ENCODE assay signal across 10 cellular contexts in genomic region chr7:22675917-22676343, GRCh38. TPM values are rescaled to one million over a fixed set of nuclear protein-coding genes. Genes with fewer than 3 reads are reported as not detected.
DNase-seq lines count a peak whose midpoint lies in the region; ATAC-seq and TF ChIP-seq lines count a peak whose summit lies in the region.
"Had no signal": no experiment of that assay in that cellular context is flagged by ENCODE, and none has a peak within 500 bp of the region (broad histone marks: within the 10 kb centered on the region; RNA-seq: fewer than 3 reads in every experiment).

No MANE protein-coding gene starts in this region.

- peak overlapping the region; percentile 32 for H3K4me3 Mint-ChIP-seq in CD4-positive, alpha-beta T cell
- H3K4me3 Mint-ChIP-seq in IgD-negative memory B cell: peak overlapping the region in 3 of 4 donors; percentile 41 to 67 (median 59)
- H3K4me3 Mint-ChIP-seq in activated T-helper 1 cell treated with anti-CD3 and anti-CD28 coated beads, Interleukin-12 subunit alpha, Interleukin-12 subunit beta, Interleukin-2, Interleukin-4 antibody, amounts not matched to agents 30 ng/mL and 10 ng/mL and 1 ng/mL, durations not matched to agents 14 hours and 24 hours and 36 hours: peak overlapping the region; percentile 24

- H3K9me3 Mint-ChIP-seq in CD4-positive, alpha-beta T cell: no peaks in the 10 kb centered on the region
- H3K9me3 Mint-ChIP-seq in IgD-negative memory B cell: peaks cover 0 to 3% (median 0%) of the 10 kb centered on the region in 3 donors
- H3K9me3 Mint-ChIP-seq in activated T-helper 1 cell treated with anti-CD3 and anti-CD28 coated beads, Interleukin-12 subunit alpha, Interleukin-12 subunit beta, Interleukin-2, Interleukin-4 antibody, amounts not matched to agents 30 ng/mL and 10 ng/mL and 1 ng/mL, durations not matched to agents 14 hours and 24 hours and 36 hours: peaks cover 4% of the 10 kb centered on the region

- H3K27me3 Mint-ChIP-seq in CD4-positive, alpha-beta T cell: no peaks in the 10 kb centered on the region
- no peaks in the 10 kb centered on the region for H3K27me3 Mint-ChIP-seq in IgD-negative memory B cell
- no peaks in the 10 kb centered on the region for H3K27me3 Mint-ChIP-seq in activated T-helper 1 cell treated with anti-CD3 and anti-CD28 coated beads, Interleukin-12 subunit alpha, Interleukin-12 subunit beta, Interleukin-2, Interleukin-4 antibody, amounts not matched to agents 30 ng/mL and 10 ng/mL and 1 ng/mL, durations not matched to agents 14 hours and 24 hours and 36 hours (ENCODE audit: insufficient read depth)

- no peaks in the 10 kb centered on the region for H3K27me3 ChIP-seq in CD4-positive, alpha-beta T cell (ENCODE audit: control insufficient read depth, insufficient read depth, low read length)
- H3K27me3 ChIP-seq: testis had no signal

- no peaks in the 10 kb centered on the region for H3K36me3 Mint-ChIP-seq in CD4-positive, alpha-beta T cell (ENCODE audit: low read depth)
- H3K36me3 Mint-ChIP-seq in IgD-negative memory B cell: peaks cover 5% of the 10 kb centered on the region
- H3K36me3 Mint-ChIP-seq in activated T-helper 1 cell treated with anti-CD3 and anti-CD28 coated beads, Interleukin-12 subunit alpha, Interleukin-12 subunit beta, Interleukin-2, Interleukin-4 antibody, amounts not matched to agents 30 ng/mL and 10 ng/mL and 1 ng/mL, durations not matched to agents 14 hours and 24 hours and 36 hours (ENCODE audit: low read depth): peaks cover 8% of the 10 kb centered on the region

- POLR2A ChIA-PET in CD4-positive, alpha-beta T cell (lab: Charles Lee): interaction anchor here (0.6 to 1.2 kb wide), 3 partner anchors 11 to 110 kb away, joined by 3 to 6 read pairs (median 3); no protein-coding TSS in a partner anchor

- peak in 8 of 10 experiments; percentile 2 to 39 (median 5) for DNase-seq in CD4-positive, alpha-beta T cell
- DNase-seq in activated T-helper 1 cell treated with anti-CD3 and anti-CD28 coated beads, Interleukin-12 subunit alpha, Interleukin-12 subunit beta, Interleukin-2, Interleukin-4 antibody, amounts not matched to agents 30 ng/mL and 10 ng/mL and 1 ng/mL, durations not matched to agents 14 hours and 24 hours and 36 hours (ENCODE audit: low spot score): peak; percentile 54
- peak; percentile 56 for DNase-seq in kidney tubule cell (ENCODE audit: low spot score)
- DNase-seq in posterior vena cava (ENCODE audit: low spot score): no peak
- DNase-seq in NCI-H2227 (lab: John Stamatoyannopoulos, UW; ENCODE audit: unreplicated experiment): no peak
- DNase-seq: NCI-H1930, testis had no signal

- H3K4me1 Mint-ChIP-seq in CD4-positive, alpha-beta T cell (ENCODE audit: low read depth): peaks cover 78% of the 10 kb centered on the region
- peaks cover 58 to 66% (median 65%) of the 10 kb centered on the region in 3 donors for H3K4me1 Mint-ChIP-seq in IgD-negative memory B cell
- H3K4me1 Mint-ChIP-seq in activated T-helper 1 cell treated with anti-CD3 and anti-CD28 coated beads, Interleukin-12 subunit alpha, Interleukin-12 subunit beta, Interleukin-2, Interleukin-4 antibody, amounts not matched to agents 30 ng/mL and 10 ng/mL and 1 ng/mL, durations not matched to agents 14 hours and 24 hours and 36 hours (ENCODE audit: low read depth): peaks cover 87% of the 10 kb centered on the region

- ATAC-seq in CD4-positive, alpha-beta T cell (ENCODE audit: poor library complexity): peak; percentile 91
- ATAC-seq in HG03460 (IDR thresholded peaks at IDR 0.05; ENCODE audit: unreplicated experiment) (no peak), HG02678 (IDR thresholded peaks at IDR 0.05; ENCODE audit: unreplicated experiment) (no peak)

- intact Hi-C loops in CD4-positive, alpha-beta T cell (cut with DNase I, micrococcal nuclease): no loop called here
- intact Hi-C loops in activated T-helper 1 cell treated with anti-CD3 and anti-CD28 coated beads, Interleukin-12 subunit alpha, Interleukin-12 subunit beta, Interleukin-2, Interleukin-4 antibody, amounts not matched to agents 30 ng/mL and 10 ng/mL and 1 ng/mL, durations not matched to agents 14 hours and 24 hours and 36 hours (cut with micrococcal nuclease): loop anchor here (1.0 to 10.0 kb wide), 6 partner anchors 8 to 1321 kb away; partner anchors contain the start of genes CDCA7L, IL6 and SP4
- intact Hi-C loops in posterior vena cava (cut with DNase I): no loop called here

- no peak for TF ChIP-seq CTCF in CD4-positive, alpha-beta T cell (IDR thresholded peaks at IDR 0.05)

- CTCF ChIA-PET in CD4-positive, alpha-beta T cell (lab: Charles Lee): no interaction called here

- H3K27ac Mint-ChIP-seq in CD4-positive, alpha-beta T cell: peak overlapping the region; percentile 31
- peak overlapping the region in 2 of 3 donors; percentile 40 to 83 for H3K27ac Mint-ChIP-seq in IgD-negative memory B cell
- peak overlapping the region; percentile 87 for H3K27ac Mint-ChIP-seq in activated T-helper 1 cell treated with anti-CD3 and anti-CD28 coated beads, Interleukin-12 subunit alpha, Interleukin-12 subunit beta, Interleukin-2, Interleukin-4 antibody, amounts not matched to agents 30 ng/mL and 10 ng/mL and 1 ng/mL, durations not matched to agents 14 hours and 24 hours and 36 hours

- H3K27ac ChIP-seq in CD4-positive, alpha-beta T cell (ENCODE audit: low read depth, low read length): no peak overlapping the region
- H3K27ac ChIP-seq: testis had no signal

- H3K9me3 ChIP-seq in CD4-positive, alpha-beta T cell (ENCODE audit: control insufficient read depth, low read length): no peaks in the 10 kb centered on the region
- H3K9me3 ChIP-seq: testis had no signal

RNA-seq across cellular contexts. Expression of gene IL6, which starts 51.1 kb away (rescaled TPM):
- total RNA-seq in CD4-positive, alpha-beta T cell: not detected
- polyA plus RNA-seq in IgD-negative memory B cell: 3.8 TPM
- 0.32 and 0.54 TPM in 2 replicates for total RNA-seq in activated T-helper 1 cell treated with anti-CD3 and anti-CD28 coated beads, Interleukin-12 subunit alpha, Interleukin-12 subunit beta, Interleukin-2, Interleukin-4 antibody, amounts not matched to agents 30 ng/mL and 10 ng/mL and 1 ng/mL, durations not matched to agents 14 hours and 24 hours and 36 hours
- total RNA-seq in posterior vena cava: 10 to 100 TPM in 1 of 2 donors, 1 to 10 TPM in 1; 2.4 to 65.6 TPM
- total RNA-seq: testis had no signal

Comparison
In these comparisons a context has a peak if more than half of its experiments do, and no peak if none do; other contexts are left out.
1. DNase-seq: peak in CD4-positive, alpha-beta T cell (8 of 10), activated T-helper 1 cell treated with anti-CD3 and anti-CD28 coated beads, Interleukin-12 subunit alpha, Interleukin-12 subunit beta, Interleukin-2, Interleukin-4 antibody, amounts not matched to agents 30 ng/mL and 10 ng/mL and 1 ng/mL, durations not matched to agents 14 hours and 24 hours and 36 hours (single experiment) and kidney tubule cell (single experiment); none in posterior vena cava (single experiment) and NCI-H2227 (single experiment).
2. H3K27ac Mint-ChIP-seq: peak in every context shown above with its lines; median percentile 87 in activated T-helper 1 cell treated with anti-CD3 and anti-CD28 coated beads, Interleukin-12 subunit alpha, Interleukin-12 subunit beta, Interleukin-2, Interleukin-4 antibody, amounts not matched to agents 30 ng/mL and 10 ng/mL and 1 ng/mL, durations not matched to agents 14 hours and 24 hours and 36 hours; 62 in IgD-negative memory B cell; 31 in CD4-positive, alpha-beta T cell.
3. Peak in every context shown above with its lines, with median percentiles within 50 percentile points of each other: H3K4me3 Mint-ChIP-seq.